Comparison of ENCODE assay signal across 33 cellular contexts in the genomic region with DNA sequence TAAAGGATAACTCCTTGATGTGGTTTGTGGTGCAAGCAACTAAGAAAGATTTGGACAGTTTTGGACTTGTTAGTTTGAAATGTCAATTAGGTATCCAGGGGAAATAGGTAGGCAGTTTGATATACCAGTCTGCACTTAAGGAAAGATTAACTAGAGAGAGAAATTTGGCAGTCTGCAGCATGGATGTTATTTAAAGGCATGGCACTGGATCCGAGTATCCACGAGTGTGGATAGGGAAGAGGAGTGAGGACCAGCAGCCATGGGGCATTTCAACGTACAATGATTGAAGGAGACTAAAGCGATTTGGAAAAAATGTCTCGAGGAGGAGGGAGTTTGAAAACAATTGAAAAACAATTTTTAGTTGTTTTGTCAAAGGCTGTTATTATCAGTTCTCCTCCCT.
"Had no signal": no experiment of that assay in that cellular context is flagged by ENCODE, and none has a peak within 500 bp of the region (broad histone marks: within the 10 kb centered on the region; RNA-seq: fewer than 3 reads in every experiment).

No MANE protein-coding gene starts in this region.

- H3K36me3 Mint-ChIP-seq: activated CD4-positive, alpha-beta memory T cell treated with anti-CD3 and anti-CD28 coated beads for 36 hours; activated naive CD4-positive, alpha-beta T cell treated with anti-CD3 and anti-CD28 coated beads, Interleukin-2, amount 50 U/mL, for 72 hours; activated naive CD8-positive, alpha-beta T cell treated with anti-CD3 and anti-CD28 coated beads for 36 hours had no signal

- ATAC-seq: activated CD8-positive, alpha-beta T cell treated with anti-CD3 and anti-CD28 coated beads for 36 hours; activated naive CD4-positive, alpha-beta T cell treated with anti-CD3 and anti-CD28 coated beads, Interleukin-2, amount 50 U/mL, for 72 hours; activated T-cell treated with anti-CD3 and anti-CD28 coated beads, Interleukin-2, amount 50 U/mL, for 4 hours; activated T-cell treated with anti-CD3 and anti-CD28 coated beads, Interleukin-2, amount 50 U/mL, for 72 hours; activated T-helper 17 cell treated with anti-CD3 and anti-CD28 coated beads, Interleukin-2, amount 50 U/mL, for 72 hours; body of pancreas had no signal

- H3K4me1 Mint-ChIP-seq: activated naive CD8-positive, alpha-beta T cell treated with anti-CD3 and anti-CD28 coated beads for 36 hours; activated T-helper 17 cell treated with anti-CD3 and anti-CD28 coated beads, Interleukin-2, amount 50 U/mL, for 72 hours had no signal

- DNase-seq: activated B cell treated with CpG ODN at 0.5 μM for 24 hours; activated CD4-positive, alpha-beta memory T cell treated with anti-CD3 and anti-CD28 coated beads for 36 hours; activated CD4-positive, alpha-beta T cell treated with anti-CD3 and anti-CD28 coated beads for 4 hours; activated CD4-positive, alpha-beta T cell treated with anti-CD3 and anti-CD28 coated beads, Interleukin-2, amount 10 ng/mL, durations not matched to agents 24 days and 14 days; activated CD4-positive, alpha-beta T cell treated with anti-CD3 and anti-CD28 coated beads, Interleukin-2, amount 50 U/mL, for 1 hour; activated CD4-positive, alpha-beta T cell treated with anti-CD3 and anti-CD28 coated beads, Interleukin-2, amount 50 U/mL, for 4 hours; activated CD4-positive, CD25-positive, alpha-beta regulatory T cell treated with anti-CD3 and anti-CD28 coated beads, Interleukin-2, amount 50 U/mL, for 72 hours; activated CD8-positive, alpha-beta memory T cell treated with anti-CD3 and anti-CD28 coated beads, Interleukin-2, amount 50 U/mL, for 4 hours; activated CD8-positive, alpha-beta T cell treated with anti-CD3 and anti-CD28 coated beads for 36 hours; activated effector memory CD4-positive, alpha-beta T cell treated with anti-CD3 and anti-CD28 coated beads, Interleukin-2, amount 50 U/mL, for 16 hours; activated gamma-delta T cell treated with Interleukin-2 at 50 U/mL for 16 hours; activated naive CD4-positive, alpha-beta T cell; activated naive CD4-positive, alpha-beta T cell treated with anti-CD3 and anti-CD28 coated beads for 36 hours; activated naive CD4-positive, alpha-beta T cell treated with anti-CD3 and anti-CD28 coated beads, Interleukin-2, amount 50 U/mL, for 16 hours; activated naive CD8-positive, alpha-beta T cell treated with anti-CD3 and anti-CD28 coated beads for 36 hours; activated T-cell treated with anti-CD3 and anti-CD28 coated beads for 4 hours; activated T-cell treated with anti-CD3 and anti-CD28 coated beads, Interleukin-2, amount 50 U/mL, for 1 hour; activated T-cell treated with anti-CD3 and anti-CD28 coated beads, Interleukin-2, amount 50 U/mL, for 4 hours; activated T-cell treated with anti-CD3 and anti-CD28 coated beads, Interleukin-2, amount 50 U/mL, for 72 hours; adrenal gland; amniotic stem cell; aorta; body of pancreas; brain microvascular endothelial cell; central memory CD4-positive, alpha-beta T cell; T-helper 1 cell; T-helper 2 cell; T-helper 9 cell had no signal

- H3K27me3 Mint-ChIP-seq: activated B cell treated with CpG ODN at 0.5 μM for 24 hours; activated CD4-positive, alpha-beta memory T cell treated with anti-CD3 and anti-CD28 coated beads for 36 hours; activated CD4-positive, alpha-beta T cell treated with anti-CD3 and anti-CD28 coated beads, Interleukin-2, amount 10 ng/mL, durations not matched to agents 24 days and 14 days; activated CD8-positive, alpha-beta T cell treated with anti-CD3 and anti-CD28 coated beads for 36 hours; activated naive CD8-positive, alpha-beta T cell treated with anti-CD3 and anti-CD28 coated beads for 36 hours; activated T-helper 17 cell treated with anti-CD3 and anti-CD28 coated beads, Interleukin-2, amount 50 U/mL, for 72 hours had no signal

- H3K9me3 Mint-ChIP-seq: activated B cell treated with CpG ODN at 0.5 μM for 24 hours; activated CD4-positive, alpha-beta memory T cell treated with anti-CD3 and anti-CD28 coated beads for 36 hours; activated CD4-positive, alpha-beta T cell treated with anti-CD3 and anti-CD28 coated beads, Interleukin-2, amount 10 ng/mL, durations not matched to agents 24 days and 14 days; activated CD8-positive, alpha-beta T cell treated with anti-CD3 and anti-CD28 coated beads for 36 hours; activated naive CD4-positive, alpha-beta T cell treated with anti-CD3 and anti-CD28 coated beads for 36 hours; activated naive CD4-positive, alpha-beta T cell treated with anti-CD3 and anti-CD28 coated beads, Interleukin-2, amount 50 U/mL, for 72 hours; activated naive CD8-positive, alpha-beta T cell treated with anti-CD3 and anti-CD28 coated beads for 36 hours; activated T-cell treated with anti-CD3 and anti-CD28 coated beads, Interleukin-2, amount 50 U/mL, for 4 hours; activated T-cell treated with anti-CD3 and anti-CD28 coated beads, Interleukin-2, amount 50 U/mL, for 72 hours; activated T-helper 1 cell treated with anti-CD3 and anti-CD28 coated beads, Interleukin-12 subunit alpha, Interleukin-12 subunit beta, Interleukin-2, Interleukin-4 antibody, amounts not matched to agents 30 ng/mL and 10 ng/mL and 1 ng/mL, durations not matched to agents 14 hours and 24 hours and 36 hours; activated T-helper 17 cell treated with anti-CD3 and anti-CD28 coated beads, Interleukin-2, amount 50 U/mL, for 72 hours; T-helper 1 cell treated with Interleukin-12 subunit alpha and Interleukin-12 subunit beta and Interleukin-4 antibody, amounts not matched to agents 30 μg/mL and 1 μg/mL, for 36 hours; T-helper 2 cell treated with Interferon-gamma antibody and Interleukin-4, amounts not matched to agents 5 μg/mL and 100 μg/mL, for 36 hours had no signal

- H3K27ac Mint-ChIP-seq: activated B cell treated with CpG ODN at 0.5 μM for 24 hours; activated CD4-positive, alpha-beta memory T cell treated with anti-CD3 and anti-CD28 coated beads for 36 hours; activated CD4-positive, alpha-beta T cell treated with anti-CD3 and anti-CD28 coated beads, Interleukin-2, amount 10 ng/mL, durations not matched to agents 24 days and 14 days; activated CD8-positive, alpha-beta T cell treated with anti-CD3 and anti-CD28 coated beads for 36 hours; activated naive CD4-positive, alpha-beta T cell treated with anti-CD3 and anti-CD28 coated beads for 36 hours; activated naive CD4-positive, alpha-beta T cell treated with anti-CD3 and anti-CD28 coated beads, Interleukin-2, amount 50 U/mL, for 72 hours; activated naive CD8-positive, alpha-beta T cell treated with anti-CD3 and anti-CD28 coated beads for 36 hours; activated T-cell treated with anti-CD3 and anti-CD28 coated beads, Interleukin-2, amount 50 U/mL, for 72 hours; activated T-helper 1 cell treated with anti-CD3 and anti-CD28 coated beads, Interleukin-12 subunit alpha, Interleukin-12 subunit beta, Interleukin-2, Interleukin-4 antibody, amounts not matched to agents 30 ng/mL and 10 ng/mL and 1 ng/mL, durations not matched to agents 14 hours and 24 hours and 36 hours; activated T-helper 17 cell treated with anti-CD3 and anti-CD28 coated beads, Interleukin-2, amount 50 U/mL, for 72 hours; T-helper 1 cell treated with Interleukin-12 subunit alpha and Interleukin-12 subunit beta and Interleukin-4 antibody, amounts not matched to agents 30 μg/mL and 1 μg/mL, for 36 hours; T-helper 2 cell treated with Interferon-gamma antibody and Interleukin-4, amounts not matched to agents 5 μg/mL and 100 μg/mL, for 36 hours had no signal

- H3K4me3 Mint-ChIP-seq: activated B cell treated with CpG ODN at 0.5 μM for 24 hours; activated CD4-positive, alpha-beta memory T cell treated with anti-CD3 and anti-CD28 coated beads for 36 hours; activated CD4-positive, alpha-beta T cell treated with anti-CD3 and anti-CD28 coated beads, Interleukin-2, amount 10 ng/mL, durations not matched to agents 24 days and 14 days; activated CD8-positive, alpha-beta T cell treated with anti-CD3 and anti-CD28 coated beads for 36 hours; activated naive CD4-positive, alpha-beta T cell treated with anti-CD3 and anti-CD28 coated beads for 36 hours; activated naive CD8-positive, alpha-beta T cell treated with anti-CD3 and anti-CD28 coated beads for 36 hours; activated T-cell treated with anti-CD3 and anti-CD28 coated beads, Interleukin-2, amount 50 U/mL, for 4 hours; activated T-cell treated with anti-CD3 and anti-CD28 coated beads, Interleukin-2, amount 50 U/mL, for 72 hours; activated T-helper 1 cell treated with anti-CD3 and anti-CD28 coated beads, Interleukin-12 subunit alpha, Interleukin-12 subunit beta, Interleukin-2, Interleukin-4 antibody, amounts not matched to agents 30 ng/mL and 10 ng/mL and 1 ng/mL, durations not matched to agents 14 hours and 24 hours and 36 hours; activated T-helper 17 cell treated with anti-CD3 and anti-CD28 coated beads, Interleukin-2, amount 50 U/mL, for 72 hours; T-helper 1 cell treated with Interleukin-12 subunit alpha and Interleukin-12 subunit beta and Interleukin-4 antibody, amounts not matched to agents 30 μg/mL and 1 μg/mL, for 36 hours; T-helper 2 cell treated with Interferon-gamma antibody and Interleukin-4, amounts not matched to agents 5 μg/mL and 100 μg/mL, for 36 hours had no signal
